ENCODE assay signal across 2 cellular contexts in the genomic region with DNA sequence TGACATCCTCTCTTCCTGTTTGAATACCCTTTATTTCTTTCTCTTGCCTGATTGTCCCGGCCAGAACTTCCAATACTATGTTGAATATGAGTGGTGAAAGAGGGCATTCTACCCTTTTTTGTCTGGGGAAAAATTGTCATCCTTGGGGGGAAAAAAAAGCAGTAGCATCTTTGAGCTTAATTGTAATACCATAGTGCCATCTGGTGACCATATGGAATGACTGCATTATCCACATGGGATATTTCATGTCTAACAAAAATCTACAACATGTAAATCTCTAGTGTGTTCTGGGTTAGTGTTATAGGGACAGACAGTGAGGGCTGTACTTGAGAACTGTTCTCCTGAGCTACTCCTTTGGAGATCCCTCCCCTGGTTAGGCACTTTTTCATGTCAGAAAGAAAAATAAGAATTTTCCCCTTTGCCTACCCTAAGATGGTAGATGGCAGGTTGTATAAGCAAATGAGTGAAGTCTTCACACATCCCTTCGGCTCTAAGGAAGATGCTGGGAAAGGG.
TF ChIP-seq lines count a peak whose summit lies in the region.

No MANE protein-coding gene starts in this region.

TF ChIP-seq in WTC11, 78 proteins besides CTCF, POLR2A, EP300 and RAD21 (continued from another document and continues in another):
- TF ChIP-seq, protein P1, sequence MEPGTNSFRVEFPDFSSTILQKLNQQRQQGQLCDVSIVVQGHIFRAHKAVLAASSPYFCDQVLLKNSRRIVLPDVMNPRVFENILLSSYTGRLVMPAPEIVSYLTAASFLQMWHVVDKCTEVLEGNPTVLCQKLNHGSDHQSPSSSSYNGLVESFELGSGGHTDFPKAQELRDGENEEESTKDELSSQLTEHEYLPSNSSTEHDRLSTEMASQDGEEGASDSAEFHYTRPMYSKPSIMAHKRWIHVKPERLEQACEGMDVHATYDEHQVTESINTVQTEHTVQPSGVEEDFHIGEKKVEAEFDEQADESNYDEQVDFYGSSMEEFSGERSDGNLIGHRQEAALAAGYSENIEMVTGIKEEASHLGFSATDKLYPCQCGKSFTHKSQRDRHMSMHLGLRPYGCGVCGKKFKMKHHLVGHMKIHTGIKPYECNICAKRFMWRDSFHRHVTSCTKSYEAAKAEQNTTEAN (CRISPR knock-in tag; IDR thresholded peaks at IDR 0.05) = no peak
- no peak for TF ChIP-seq KAT7 (CRISPR knock-in tag; IDR thresholded peaks at IDR 0.05; ENCODE audit: borderline replicate concordance)
- no peak for TF ChIP-seq ZNF219 (CRISPR knock-in tag; IDR thresholded peaks at IDR 0.05; ENCODE audit: borderline replicate concordance)
- no peak for TF ChIP-seq ZNF423 (CRISPR knock-in tag; IDR thresholded peaks at IDR 0.05)
- TF ChIP-seq, protein P2, sequence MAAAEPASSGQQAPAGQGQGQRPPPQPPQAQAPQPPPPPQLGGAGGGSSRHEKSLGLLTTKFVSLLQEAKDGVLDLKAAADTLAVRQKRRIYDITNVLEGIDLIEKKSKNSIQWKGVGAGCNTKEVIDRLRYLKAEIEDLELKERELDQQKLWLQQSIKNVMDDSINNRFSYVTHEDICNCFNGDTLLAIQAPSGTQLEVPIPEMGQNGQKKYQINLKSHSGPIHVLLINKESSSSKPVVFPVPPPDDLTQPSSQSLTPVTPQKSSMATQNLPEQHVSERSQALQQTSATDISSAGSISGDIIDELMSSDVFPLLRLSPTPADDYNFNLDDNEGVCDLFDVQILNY (CRISPR knock-in tag; IDR thresholded peaks at IDR 0.05) = no peak
- no peak for TF ChIP-seq EMX1 (CRISPR knock-in tag; IDR thresholded peaks at IDR 0.05)
- TF ChIP-seq FOXP4 (CRISPR knock-in tag; IDR thresholded peaks at IDR 0.05) = no peak
- TF ChIP-seq, protein P3, sequence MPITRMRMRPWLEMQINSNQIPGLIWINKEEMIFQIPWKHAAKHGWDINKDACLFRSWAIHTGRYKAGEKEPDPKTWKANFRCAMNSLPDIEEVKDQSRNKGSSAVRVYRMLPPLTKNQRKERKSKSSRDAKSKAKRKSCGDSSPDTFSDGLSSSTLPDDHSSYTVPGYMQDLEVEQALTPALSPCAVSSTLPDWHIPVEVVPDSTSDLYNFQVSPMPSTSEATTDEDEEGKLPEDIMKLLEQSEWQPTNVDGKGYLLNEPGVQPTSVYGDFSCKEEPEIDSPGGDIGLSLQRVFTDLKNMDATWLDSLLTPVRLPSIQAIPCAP (CRISPR knock-in tag; IDR thresholded peaks at IDR 0.05) = no peak
- TF ChIP-seq, protein P4, sequence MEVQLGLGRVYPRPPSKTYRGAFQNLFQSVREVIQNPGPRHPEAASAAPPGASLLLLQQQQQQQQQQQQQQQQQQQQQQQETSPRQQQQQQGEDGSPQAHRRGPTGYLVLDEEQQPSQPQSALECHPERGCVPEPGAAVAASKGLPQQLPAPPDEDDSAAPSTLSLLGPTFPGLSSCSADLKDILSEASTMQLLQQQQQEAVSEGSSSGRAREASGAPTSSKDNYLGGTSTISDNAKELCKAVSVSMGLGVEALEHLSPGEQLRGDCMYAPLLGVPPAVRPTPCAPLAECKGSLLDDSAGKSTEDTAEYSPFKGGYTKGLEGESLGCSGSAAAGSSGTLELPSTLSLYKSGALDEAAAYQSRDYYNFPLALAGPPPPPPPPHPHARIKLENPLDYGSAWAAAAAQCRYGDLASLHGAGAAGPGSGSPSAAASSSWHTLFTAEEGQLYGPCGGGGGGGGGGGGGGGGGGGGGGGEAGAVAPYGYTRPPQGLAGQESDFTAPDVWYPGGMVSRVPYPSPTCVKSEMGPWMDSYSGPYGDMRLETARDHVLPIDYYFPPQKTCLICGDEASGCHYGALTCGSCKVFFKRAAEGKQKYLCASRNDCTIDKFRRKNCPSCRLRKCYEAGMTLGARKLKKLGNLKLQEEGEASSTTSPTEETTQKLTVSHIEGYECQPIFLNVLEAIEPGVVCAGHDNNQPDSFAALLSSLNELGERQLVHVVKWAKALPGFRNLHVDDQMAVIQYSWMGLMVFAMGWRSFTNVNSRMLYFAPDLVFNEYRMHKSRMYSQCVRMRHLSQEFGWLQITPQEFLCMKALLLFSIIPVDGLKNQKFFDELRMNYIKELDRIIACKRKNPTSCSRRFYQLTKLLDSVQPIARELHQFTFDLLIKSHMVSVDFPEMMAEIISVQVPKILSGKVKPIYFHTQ (CRISPR knock-in tag; IDR thresholded peaks at IDR 0.05) = no peak
- TF ChIP-seq GABPB1 (CRISPR knock-in tag; IDR thresholded peaks at IDR 0.05) = no peak
- TF ChIP-seq USF2 (CRISPR knock-in tag; IDR thresholded peaks at IDR 0.05) = no peak
- TF ChIP-seq, protein P5, sequence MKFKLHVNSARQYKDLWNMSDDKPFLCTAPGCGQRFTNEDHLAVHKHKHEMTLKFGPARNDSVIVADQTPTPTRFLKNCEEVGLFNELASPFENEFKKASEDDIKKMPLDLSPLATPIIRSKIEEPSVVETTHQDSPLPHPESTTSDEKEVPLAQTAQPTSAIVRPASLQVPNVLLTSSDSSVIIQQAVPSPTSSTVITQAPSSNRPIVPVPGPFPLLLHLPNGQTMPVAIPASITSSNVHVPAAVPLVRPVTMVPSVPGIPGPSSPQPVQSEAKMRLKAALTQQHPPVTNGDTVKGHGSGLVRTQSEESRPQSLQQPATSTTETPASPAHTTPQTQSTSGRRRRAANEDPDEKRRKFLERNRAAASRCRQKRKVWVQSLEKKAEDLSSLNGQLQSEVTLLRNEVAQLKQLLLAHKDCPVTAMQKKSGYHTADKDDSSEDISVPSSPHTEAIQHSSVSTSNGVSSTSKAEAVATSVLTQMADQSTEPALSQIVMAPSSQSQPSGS (CRISPR knock-in tag; IDR thresholded peaks at IDR 0.05; ENCODE audit: borderline replicate concordance, low read depth) = no peak
- no peak for TF ChIP-seq ZNF121 (CRISPR knock-in tag; IDR thresholded peaks at IDR 0.05)

TF ChIP-seq in HepG2, 621 proteins besides CTCF, POLR2A, EP300 and RAD21 (continued from another document):
- TF ChIP-seq ELF1 (CRISPR knock-in tag; IDR thresholded peaks at IDR 0.05) = no peak
TF ChIP-seq in HepG2: peak in this region for 1.
